25 cellular contexts compared by ENCODE assay signal in genomic region chr22:19811211-19811621, GRCh38. TPM values are rescaled to one million over a fixed set of nuclear protein-coding genes. Genes with fewer than 3 reads are reported as not detected.
DNase-seq lines count a peak whose midpoint lies in the region; ATAC-seq and TF ChIP-seq lines count a peak whose summit lies in the region.
"Had no signal": no experiment of that assay in that cellular context is flagged by ENCODE, and none has a peak within 500 bp of the region (broad histone marks: within the 10 kb centered on the region; RNA-seq: fewer than 3 reads in every experiment).

No MANE protein-coding gene starts in this region.

- H3K27me3 Mint-ChIP-seq in activated CD8-positive, alpha-beta memory T cell treated with anti-CD3 and anti-CD28 coated beads, Interleukin-2, amount 10 ng/mL, durations not matched to agents 7 days and 5 days: no peaks in the 10 kb centered on the region
- no peaks in the 10 kb centered on the region for H3K27me3 Mint-ChIP-seq in WTC11 (ENCODE audit: low read depth)
- no peaks in the 10 kb centered on the region for H3K27me3 Mint-ChIP-seq in stimulated activated naive B cell treated with anti-CD40 and anti-IgM and Interleukin-4, amounts not matched to agents 10 μg/mL and 1 μg/mL and 100 μg/mL, for 72 hours
- H3K27me3 Mint-ChIP-seq: activated CD4-positive, alpha-beta T cell treated with anti-CD3 and anti-CD28 coated beads, Interleukin-2, amount 10 ng/mL, durations not matched to agents 7 days and 5 days; activated naive CD8-positive, alpha-beta T cell treated with anti-CD3 and anti-CD28 coated beads, Interleukin-2, amount 10 ng/mL, durations not matched to agents 7 days and 5 days had no signal

- H3K4me3 ChIP-seq in spleen: no peak overlapping the region
- H3K4me3 ChIP-seq in brain microvascular endothelial cell (ENCODE audit: low read depth, low read length): no peak overlapping the region
- H3K4me3 ChIP-seq: dorsolateral prefrontal cortex, GM23248, pancreas had no signal

- H3K36me3 Mint-ChIP-seq in activated CD8-positive, alpha-beta memory T cell treated with anti-CD3 and anti-CD28 coated beads, Interleukin-2, amount 10 ng/mL, durations not matched to agents 7 days and 5 days: no peaks in the 10 kb centered on the region
- no peaks in the 10 kb centered on the region for H3K36me3 Mint-ChIP-seq in WTC11
- H3K36me3 Mint-ChIP-seq in stimulated activated naive B cell treated with anti-CD40 and anti-IgM and Interleukin-4, amounts not matched to agents 10 μg/mL and 1 μg/mL and 100 μg/mL, for 72 hours: peaks cover 23 to 46% of the 10 kb centered on the region in 2 donors
- H3K36me3 Mint-ChIP-seq: activated naive CD8-positive, alpha-beta T cell treated with anti-CD3 and anti-CD28 coated beads, Interleukin-2, amount 10 ng/mL, durations not matched to agents 7 days and 5 days had no signal

- TF ChIP-seq CTCF in WTC11 (IDR thresholded peaks at IDR 0.05): no peak
- TF ChIP-seq CTCF in spleen (IDR thresholded peaks at IDR 0.05 in 8 of 11, conservative IDR thresholded peaks at IDR 0.05 in 3 of 11): no peak
- TF ChIP-seq CTCF in brain microvascular endothelial cell (IDR thresholded peaks at IDR 0.05; ENCODE audit: low read depth, low read length, missing control alignments): no peak

- in situ Hi-C loops in brain microvascular endothelial cell (cut with HindIII; ENCODE audit: low pct_ligation_motif_present, low sequenced_read_pairs): no loop called here

- peak; percentile 22 for DNase-seq in activated CD8-positive, alpha-beta memory T cell treated with anti-CD3 and anti-CD28 coated beads, Interleukin-2, amount 10 ng/mL, durations not matched to agents 7 days and 5 days
- DNase-seq in activated CD8-positive, alpha-beta memory T cell treated with anti-CD3 and anti-CD28 coated beads for 24 hours: no peak
- DNase-seq in WTC11 (ENCODE audit: low spot score) (no peak), mesenteric fat pad (ENCODE audit: low spot score) (peak; percentile 76), spleen (peak; percentile 59), brain microvascular endothelial cell (no peak)
- no peak for DNase-seq in stimulated activated naive B cell treated with anti-CD40 and anti-IgM and Interleukin-4, amounts not matched to agents 10 μg/mL and 1 μg/mL and 100 μg/mL, for 72 hours
- DNase-seq: activated CD4-positive, alpha-beta T cell treated with anti-CD3 and anti-CD28 coated beads, Interleukin-2, amount 10 ng/mL, durations not matched to agents 7 days and 5 days; activated naive CD8-positive, alpha-beta T cell treated with anti-CD3 and anti-CD28 coated beads, Interleukin-2, amount 10 ng/mL, durations not matched to agents 7 days and 5 days; AML-193; DMS53; GF-D8; KG1; left colon; NCI-H146; NCI-H524 treated with DMSO at 0.1 percent for 48 hours; right cardiac atrium; stimulated activated CD4-positive, alpha-beta T cell treated with anti-CD3 and anti-CD28 coated beads, Interleukin-15, amount 100 ng/mL, for 24 hours; T-helper 2 cell had no signal

- no peak for TF ChIP-seq POLR2A in spleen (IDR thresholded peaks at IDR 0.05)

- no peak overlapping the region for H3K4me3 Mint-ChIP-seq in activated CD8-positive, alpha-beta memory T cell treated with anti-CD3 and anti-CD28 coated beads, Interleukin-2, amount 10 ng/mL, durations not matched to agents 7 days and 5 days
- H3K4me3 Mint-ChIP-seq in WTC11: no peak overlapping the region
- H3K4me3 Mint-ChIP-seq in stimulated activated naive B cell treated with anti-CD40 and anti-IgM and Interleukin-4, amounts not matched to agents 10 μg/mL and 1 μg/mL and 100 μg/mL, for 72 hours: no peak overlapping the region
- H3K4me3 Mint-ChIP-seq: activated CD4-positive, alpha-beta T cell treated with anti-CD3 and anti-CD28 coated beads, Interleukin-2, amount 10 ng/mL, durations not matched to agents 7 days and 5 days; activated naive CD8-positive, alpha-beta T cell treated with anti-CD3 and anti-CD28 coated beads, Interleukin-2, amount 10 ng/mL, durations not matched to agents 7 days and 5 days had no signal

- POLR2A ChIA-PET in WTC11 (lab: Charles Lee): interaction anchor here (0.6 kb wide), 1 partner anchor 46 kb away, joined by 3 read pairs; no protein-coding TSS in a partner anchor

- intact Hi-C loops in spleen (cut with DNase I; ENCODE audit: low total_unique reads): no loop called here

- H3K27ac ChIP-seq in spleen (no peak overlapping the region), brain microvascular endothelial cell (no peak overlapping the region)
- H3K27ac ChIP-seq: dorsolateral prefrontal cortex, GM23248, pancreas had no signal

- 84 to 91% (median 90%) methylated on average over 11 to 12 of the region's 12 CpGs for WGBS in spleen, 5 donors

- no peak for ATAC-seq in activated CD8-positive, alpha-beta memory T cell treated with anti-CD3 and anti-CD28 coated beads, Interleukin-2, amount 10 ng/mL, durations not matched to agents 7 days and 5 days
- ATAC-seq in WTC11: no peak
- no peak for ATAC-seq in stimulated activated naive B cell treated with anti-CD40 and anti-IgM and Interleukin-4, amounts not matched to agents 10 μg/mL and 1 μg/mL and 100 μg/mL, for 72 hours (replicated peaks)
- no peak for ATAC-seq in GM18520 (IDR thresholded peaks at IDR 0.05; ENCODE audit: unreplicated experiment)
- ATAC-seq: left colon, pancreas had no signal

- no peaks in the 10 kb centered on the region for H3K9me3 ChIP-seq in spleen
- H3K9me3 ChIP-seq: pancreas had no signal

- no peaks in the 10 kb centered on the region for H3K4me1 Mint-ChIP-seq in activated CD8-positive, alpha-beta memory T cell treated with anti-CD3 and anti-CD28 coated beads, Interleukin-2, amount 10 ng/mL, durations not matched to agents 7 days and 5 days
- no peaks in the 10 kb centered on the region for H3K4me1 Mint-ChIP-seq in WTC11
- peaks cover 0 to 1% of the 10 kb centered on the region in 2 donors for H3K4me1 Mint-ChIP-seq in stimulated activated naive B cell treated with anti-CD40 and anti-IgM and Interleukin-4, amounts not matched to agents 10 μg/mL and 1 μg/mL and 100 μg/mL, for 72 hours

- no peaks in the 10 kb centered on the region for H3K27me3 ChIP-seq in spleen (replicated peaks in 1 of 7)
- no peaks in the 10 kb centered on the region for H3K27me3 ChIP-seq in brain microvascular endothelial cell (replicated peaks)
- H3K27me3 ChIP-seq: dorsolateral prefrontal cortex, pancreas had no signal

- H3K36me3 ChIP-seq in spleen (peaks cover 0 to 46% (median 7%) of the 10 kb centered on the region in 6 donors), brain microvascular endothelial cell (replicated peaks) (no peaks in the 10 kb centered on the region)
- H3K36me3 ChIP-seq: pancreas had no signal

- peaks cover 0 to 13% (median 4%) of the 10 kb centered on the region in 6 donors for H3K4me1 ChIP-seq in spleen
- H3K4me1 ChIP-seq: pancreas had no signal

- CTCF ChIA-PET in activated CD8-positive, alpha-beta memory T cell treated with anti-CD3 and anti-CD28 coated beads, Interleukin-2, amount 10 ng/mL, durations not matched to agents 7 days and 5 days (lab: Charles Lee): no interaction called here
- CTCF ChIA-PET in WTC11 (lab: Charles Lee): interaction anchor here (0.8 to 2.4 kb wide), 4 partner anchors 10 to 99 kb away, joined by 3 to 11 read pairs (median 3); no protein-coding TSS in a partner anchor

- H3K9me3 Mint-ChIP-seq in activated CD8-positive, alpha-beta memory T cell treated with anti-CD3 and anti-CD28 coated beads, Interleukin-2, amount 10 ng/mL, durations not matched to agents 7 days and 5 days (ENCODE audit: low read depth): no peaks in the 10 kb centered on the region
- no peaks in the 10 kb centered on the region for H3K9me3 Mint-ChIP-seq in WTC11
- no peaks in the 10 kb centered on the region for H3K9me3 Mint-ChIP-seq in stimulated activated naive B cell treated with anti-CD40 and anti-IgM and Interleukin-4, amounts not matched to agents 10 μg/mL and 1 μg/mL and 100 μg/mL, for 72 hours
- H3K9me3 Mint-ChIP-seq: activated CD4-positive, alpha-beta T cell treated with anti-CD3 and anti-CD28 coated beads, Interleukin-2, amount 10 ng/mL, durations not matched to agents 7 days and 5 days; activated naive CD8-positive, alpha-beta T cell treated with anti-CD3 and anti-CD28 coated beads, Interleukin-2, amount 10 ng/mL, durations not matched to agents 7 days and 5 days; activated T-helper 2 cell treated with anti-CD3 and anti-CD28 coated beads, Interferon-gamma antibody, Interleukin-2, Interleukin-4, amounts not matched to agents 10 μg/mL and 5 μg/mL and 100 μg/mL, durations not matched to agents 14 hours and 24 hours and 36 hours had no signal

- no peak overlapping the region for H3K27ac Mint-ChIP-seq in activated CD8-positive, alpha-beta memory T cell treated with anti-CD3 and anti-CD28 coated beads, Interleukin-2, amount 10 ng/mL, durations not matched to agents 7 days and 5 days
- 0 out of 2 replicates have a peak overlapping the region, but pooled peaks have one; percentile 15 for H3K27ac Mint-ChIP-seq in WTC11
- H3K27ac Mint-ChIP-seq in stimulated activated naive B cell treated with anti-CD40 and anti-IgM and Interleukin-4, amounts not matched to agents 10 μg/mL and 1 μg/mL and 100 μg/mL, for 72 hours: no peak overlapping the region
- H3K27ac Mint-ChIP-seq: activated T-helper 2 cell treated with anti-CD3 and anti-CD28 coated beads, Interferon-gamma antibody, Interleukin-2, Interleukin-4, amounts not matched to agents 10 μg/mL and 5 μg/mL and 100 μg/mL, durations not matched to agents 14 hours and 24 hours and 36 hours had no signal

TF ChIP-seq in WTC11, 78 proteins besides CTCF, POLR2A, EP300 and RAD21 (continues in another document):
- TF ChIP-seq ETV6 (CRISPR knock-in tag; IDR thresholded peaks at IDR 0.05) (no peak), NFYB (CRISPR knock-in tag; conservative IDR thresholded peaks at IDR 0.05; ENCODE audit: low read depth) (no peak)

RNA-seq across cellular contexts. Expression of gene GNB1L, which starts 43.5 kb away (rescaled TPM):
- 10 to 100 TPM; 13.7 to 14.7 TPM for total RNA-seq in activated CD8-positive, alpha-beta memory T cell treated with anti-CD3 and anti-CD28 coated beads, Interleukin-2, amount 10 ng/mL, durations not matched to agents 7 days and 5 days
- 18.0 to 21.7 TPM (median 19.4 TPM) in 3 replicates for total RNA-seq in WTC11 (2021)
- 4.2 TPM for total RNA-seq in mesenteric fat pad
- 1 to 10 TPM; 5.7 to 8.1 (median 7.9) TPM for total RNA-seq in spleen
- 10 to 100 TPM in 2 of 3 donors, 1 to 10 TPM in 1; 7.7 to 10.4 (median 10.1) TPM for polyA plus RNA-seq in spleen

RNA-seq across cellular contexts. Expression of gene RTL10, which starts 43.5 kb away (rescaled TPM):
- total RNA-seq in activated CD8-positive, alpha-beta memory T cell treated with anti-CD3 and anti-CD28 coated beads, Interleukin-2, amount 10 ng/mL, durations not matched to agents 7 days and 5 days: 10 to 100 TPM; 12.8 to 15.9 TPM
- 19.2 to 21.5 TPM (median 20.6 TPM) in 3 replicates for total RNA-seq in WTC11 (2021)
- total RNA-seq in mesenteric fat pad: 8.4 TPM
- total RNA-seq in spleen: 10 to 100 TPM; 17.0 to 22.9 (median 18.8) TPM
- polyA plus RNA-seq in spleen: 10 to 100 TPM in 2 of 3 donors, 1 to 10 TPM in 1; 8.3 to 13.4 (median 10.8) TPM

RNA-seq across cellular contexts. Expression of gene TBX1, which starts 50.6 kb away (rescaled TPM):
- total RNA-seq in activated CD8-positive, alpha-beta memory T cell treated with anti-CD3 and anti-CD28 coated beads, Interleukin-2, amount 10 ng/mL, durations not matched to agents 7 days and 5 days: 1 to 10 TPM in 1 of 2 experiments, under 1 TPM in 1; 0.91 to 1.1 TPM
- total RNA-seq in WTC11 (2021): 7.9 to 12.8 TPM (median 9.3 TPM) in 3 replicates
- 3.0 TPM for total RNA-seq in mesenteric fat pad
- total RNA-seq in spleen: 10 to 100 TPM in 1 of 7 donors, 1 to 10 TPM in 3, under 1 TPM in 3; 0.23 to 10.5 (median 3.1) TPM
- under 1 TPM; 0.17 to 0.71 (median 0.61) TPM for polyA plus RNA-seq in spleen
- total RNA-seq: activated CD4-positive, alpha-beta T cell treated with anti-CD3 and anti-CD28 coated beads, Interleukin-2, amount 10 ng/mL, durations not matched to agents 7 days and 5 days; HT-29 had no signal

Comparison
In these comparisons a context has a peak if more than half of its experiments do, and no peak if none do; other contexts are left out.
1. DNase-seq: peak in activated CD8-positive, alpha-beta memory T cell treated with anti-CD3 and anti-CD28 coated beads, Interleukin-2, amount 10 ng/mL, durations not matched to agents 7 days and 5 days (single experiment), mesenteric fat pad (single experiment) and spleen (single experiment); none in activated CD8-positive, alpha-beta memory T cell treated with anti-CD3 and anti-CD28 coated beads for 24 hours (single experiment), WTC11 (single experiment), stimulated activated naive B cell treated with anti-CD40 and anti-IgM and Interleukin-4, amounts not matched to agents 10 μg/mL and 1 μg/mL and 100 μg/mL, for 72 hours (single experiment) and brain microvascular endothelial cell (single experiment).